ENCODE assay signal across 8 cellular contexts in genomic region chr18:9971313-9971920, GRCh38. TPM values are rescaled to one million over a fixed set of nuclear protein-coding genes. Genes with fewer than 3 reads are reported as not detected.
DNase-seq lines count a peak whose midpoint lies in the region; ATAC-seq, FAIRE-seq and TF ChIP-seq lines count a peak whose summit lies in the region.

No MANE protein-coding gene starts in this region.

- H3K36me3 ChIP-seq in Loucy (ENCODE audit: insufficient read depth, low read length), result no peaks in the 10 kb centered on the region
- no peaks in the 10 kb centered on the region for H3K36me3 ChIP-seq in ovary
- no peaks in the 10 kb centered on the region for H3K36me3 ChIP-seq in tibial nerve

- TF ChIP-seq EP300 in ovary (IDR thresholded peaks at IDR 0.05) (no peak), tibial nerve (IDR thresholded peaks at IDR 0.05) (peak in 1 of 2 donors; percentile 59)

- no peak overlapping the region for H3K4me3 ChIP-seq in Loucy (ENCODE audit: low read length, poor library complexity, severe bottlenecking)
- H3K4me3 ChIP-seq in ovary, result no peak overlapping the region
- no peak overlapping the region for H3K4me3 ChIP-seq in tibial nerve

- no peak overlapping the region for H2AFZ ChIP-seq in Loucy (ENCODE audit: low read length)

- no peaks in the 10 kb centered on the region for H4K20me1 ChIP-seq in Loucy (ENCODE audit: insufficient read depth, low read length, poor library complexity, severe bottlenecking)

- H3K27ac ChIP-seq in ovary (no peak overlapping the region), tibial nerve (no peak overlapping the region)

- peak; percentile 82 for TF ChIP-seq CTCF in Loucy (conservative IDR thresholded peaks at IDR 0.05; ENCODE audit: low read length)
- TF ChIP-seq CTCF in ovary (IDR thresholded peaks at IDR 0.05), result peak; percentile 70 to 85 (median 85)
- TF ChIP-seq CTCF in tibial nerve (IDR thresholded peaks at IDR 0.05), result peak; percentile 63 to 93 (median 75)

- peaks cover under 1% of the 10 kb centered on the region for H3K4me1 ChIP-seq in Loucy (ENCODE audit: insufficient read depth, low read length, poor library complexity, severe bottlenecking)
- H3K4me1 ChIP-seq in ovary (ENCODE audit: insufficient read depth), result no peaks in the 10 kb centered on the region
- peaks cover 0 to 10% (median 0%) of the 10 kb centered on the region in 4 donors for H3K4me1 ChIP-seq in tibial nerve

- no peak overlapping the region for H3K4me2 ChIP-seq in Loucy (ENCODE audit: low read depth, low read length, poor library complexity, severe bottlenecking)

- no peak overlapping the region for H3K9ac ChIP-seq in Loucy (ENCODE audit: low read depth, low read length, poor library complexity, severe bottlenecking)

- H3K27me3 ChIP-seq in Loucy (ENCODE audit: insufficient read depth, low read length, poor library complexity, severe bottlenecking) (no peaks in the 10 kb centered on the region), ovary (no peaks in the 10 kb centered on the region), tibial nerve (no peaks in the 10 kb centered on the region)

- no peaks in the 10 kb centered on the region for H3K79me2 ChIP-seq in Loucy (ENCODE audit: insufficient read depth, low read length)

- no peaks in the 10 kb centered on the region for H3F3A ChIP-seq in Loucy (ENCODE audit: low read depth)

- DNase-seq in EL, result peak; percentile 74
- peak; percentile 18 for DNase-seq in SHP77 treated with DMSO at 0.1 percent for 48 hours (lab: John Stamatoyannopoulos, UW)
- DNase-seq in activated effector memory CD4-positive, alpha-beta T cell treated with anti-CD3 and anti-CD28 coated beads, Interleukin-2, amount 50 U/mL, for 16 hours, result peak; percentile 84
- DNase-seq in frontal cortex (ENCODE audit: low spot score in 2 of 2), result peak; percentile 75 to 80
- DNase-seq in ovary, result peak; percentile 69 to 87 (median 75)
- DNase-seq in tibial nerve (ENCODE audit: low spot score in 2 of 2), result peak; percentile 78 to 98

- TF ChIP-seq POLR2A in ovary (IDR thresholded peaks at IDR 0.05), result no peak
- no peak for TF ChIP-seq POLR2A in tibial nerve (IDR thresholded peaks at IDR 0.05)

- H3K9me2 ChIP-seq in Loucy (replicated peaks; ENCODE audit: low read depth, low read length), result no peaks in the 10 kb centered on the region

- intact Hi-C loops in ovary (cut with DNase I), result loop anchor here (5.0 to 10.0 kb wide), 5 partner anchors 41 to 551 kb away; no protein-coding TSS in a partner anchor

- 3 to 5% (median 5%) methylated on average over 4 of the region's 4 CpGs for WGBS in ovary, 3 donors
- WGBS in tibial nerve, 2 donors, result 6 to 8% methylated on average over 4 of the region's 4 CpGs

- H3K9me3 ChIP-seq in Loucy (ENCODE audit: insufficient read depth, low read depth, low read length), result peaks cover 9% of the 10 kb centered on the region
- H3K9me3 ChIP-seq in ovary, result no peaks in the 10 kb centered on the region
- peaks cover 0 to 13% (median 5%) of the 10 kb centered on the region in 4 donors for H3K9me3 ChIP-seq in tibial nerve

- ATAC-seq in GM19397 (IDR thresholded peaks at IDR 0.05; ENCODE audit: unreplicated experiment), result no peak

- peak; percentile 97 for FAIRE-seq in frontal cortex (lab: Jason Lieb, UNC)

RNA-seq across cellular contexts. Expression of gene VAPA, which starts 57.6 kb away (rescaled TPM):
- total RNA-seq in frontal cortex, result 118 TPM
- 100 to 1,000 TPM; 184 to 369 (median 254) TPM for total RNA-seq in ovary
- polyA plus RNA-seq in ovary, result 100 to 1,000 TPM; 164 to 339 TPM
- 100 to 1,000 TPM; 208 to 233 (median 221) TPM for total RNA-seq in tibial nerve

Comparison
In these comparisons a context has a peak if more than half of its experiments do, and no peak if none do; other contexts are left out.
1. DNase-seq: peak in every context shown above with its lines; median percentile 88 in tibial nerve; 84 in activated effector memory CD4-positive, alpha-beta T cell treated with anti-CD3 and anti-CD28 coated beads, Interleukin-2, amount 50 U/mL, for 16 hours; 78 in frontal cortex; 75 in ovary; 74 in EL; 18 in SHP77 treated with DMSO at 0.1 percent for 48 hours.